1 cellular context compared by ENCODE assay signal in the genomic region with DNA sequence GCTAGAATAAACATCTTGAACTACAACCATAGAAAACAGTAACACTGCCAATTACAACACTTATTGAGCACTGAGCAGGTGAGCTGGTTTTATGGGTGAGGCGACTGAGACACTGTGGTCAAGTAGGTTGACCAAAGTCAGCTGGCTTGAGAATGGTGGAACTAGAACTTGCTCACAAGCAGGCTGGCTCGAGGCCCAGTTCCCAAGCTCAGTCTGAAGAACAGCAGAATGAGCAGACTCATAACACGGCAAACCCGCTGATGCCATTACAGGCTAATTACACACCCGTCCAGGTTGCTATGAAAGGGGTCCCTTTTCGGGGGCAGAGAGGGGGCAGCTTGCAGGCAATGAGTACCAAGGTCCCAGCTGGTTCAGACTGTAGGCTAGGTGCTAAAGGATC.
TF ChIP-seq lines count a peak whose summit lies in the region.

No MANE protein-coding gene starts in this region.

TF ChIP-seq in GM12878, 131 proteins besides CTCF, POLR2A, EP300 and RAD21 (continued from another document):
- TF ChIP-seq, protein P1, sequence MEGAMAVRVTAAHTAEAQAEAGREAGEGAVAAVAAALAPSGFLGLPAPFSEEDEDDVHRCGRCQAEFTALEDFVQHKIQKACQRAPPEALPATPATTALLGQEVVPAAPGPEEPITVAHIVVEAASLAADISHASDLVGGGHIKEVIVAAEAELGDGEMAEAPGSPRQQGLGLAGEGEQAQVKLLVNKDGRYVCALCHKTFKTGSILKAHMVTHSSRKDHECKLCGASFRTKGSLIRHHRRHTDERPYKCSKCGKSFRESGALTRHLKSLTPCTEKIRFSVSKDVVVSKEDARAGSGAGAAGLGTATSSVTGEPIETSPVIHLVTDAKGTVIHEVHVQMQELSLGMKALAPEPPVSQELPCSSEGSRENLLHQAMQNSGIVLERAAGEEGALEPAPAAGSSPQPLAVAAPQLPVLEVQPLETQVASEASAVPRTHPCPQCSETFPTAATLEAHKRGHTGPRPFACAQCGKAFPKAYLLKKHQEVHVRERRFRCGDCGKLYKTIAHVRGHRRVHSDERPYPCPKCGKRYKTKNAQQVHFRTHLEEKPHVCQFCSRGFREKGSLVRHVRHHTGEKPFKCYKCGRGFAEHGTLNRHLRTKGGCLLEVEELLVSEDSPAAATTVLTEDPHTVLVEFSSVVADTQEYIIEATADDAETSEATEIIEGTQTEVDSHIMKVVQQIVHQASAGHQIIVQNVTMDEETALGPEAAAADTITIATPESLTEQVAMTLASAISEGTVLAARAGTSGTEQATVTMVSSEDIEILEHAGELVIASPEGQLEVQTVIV (IDR thresholded peaks at IDR 0.05; ENCODE audit: borderline replicate concordance, partially characterized antibody) = no peak
- TF ChIP-seq NR2C2 (IDR thresholded peaks at IDR 0.05; ENCODE audit: borderline replicate concordance, control insufficient read depth, insufficient read length, low read depth) (no peak), ZNF274 (IDR thresholded peaks at IDR 0.05; ENCODE audit: insufficient read depth, insufficient read length) (no peak), BCLAF1 (IDR thresholded peaks at IDR 0.05) (no peak), BACH1 (IDR thresholded peaks at IDR 0.05; ENCODE audit: borderline replicate concordance) (no peak)
- TF ChIP-seq, protein P2, sequence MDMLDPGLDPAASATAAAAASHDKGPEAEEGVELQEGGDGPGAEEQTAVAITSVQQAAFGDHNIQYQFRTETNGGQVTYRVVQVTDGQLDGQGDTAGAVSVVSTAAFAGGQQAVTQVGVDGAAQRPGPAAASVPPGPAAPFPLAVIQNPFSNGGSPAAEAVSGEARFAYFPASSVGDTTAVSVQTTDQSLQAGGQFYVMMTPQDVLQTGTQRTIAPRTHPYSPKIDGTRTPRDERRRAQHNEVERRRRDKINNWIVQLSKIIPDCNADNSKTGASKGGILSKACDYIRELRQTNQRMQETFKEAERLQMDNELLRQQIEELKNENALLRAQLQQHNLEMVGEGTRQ (IDR thresholded peaks at IDR 0.05; ENCODE audit: borderline replicate concordance, low read depth, low read length) = no peak
TF ChIP-seq in GM12878: peak in this region for 0.
